ENCODE assay signal across 16 cellular contexts in the genomic region with DNA sequence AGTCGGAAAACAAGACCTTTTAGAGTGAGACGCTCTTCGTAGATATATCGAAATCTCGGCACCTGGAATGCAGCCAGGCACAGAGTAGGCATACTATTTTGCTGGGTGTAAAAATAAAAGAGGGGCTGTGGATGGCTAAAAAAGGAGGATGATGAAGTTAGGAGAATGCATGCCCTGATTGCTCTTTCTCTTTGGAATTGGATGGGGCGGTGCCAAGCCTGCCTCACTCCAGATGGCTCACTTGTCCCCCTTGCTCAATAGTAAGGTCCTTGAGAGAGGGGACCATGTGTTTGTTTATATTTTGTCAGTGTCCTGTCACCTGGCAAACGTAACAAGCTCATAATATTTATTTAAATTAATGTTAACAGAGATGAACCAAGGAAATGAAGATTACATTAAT. TPM values are rescaled to one million over a fixed set of nuclear protein-coding genes. Genes with fewer than 3 reads are reported as not detected.
DNase-seq lines count a peak whose midpoint lies in the region; ATAC-seq lines count a peak whose summit lies in the region.
"Had no signal": no experiment of that assay in that cellular context is flagged by ENCODE, and none has a peak within 500 bp of the region (broad histone marks: within the 10 kb centered on the region; RNA-seq: fewer than 3 reads in every experiment).

No MANE protein-coding gene starts in this region.

- DNase-seq in NCI-H1694 treated with DMSO at 0.1 percent for 48 hours (lab: John Stamatoyannopoulos, UW) (peak; percentile 13), NCI-H1694 (lab: John Stamatoyannopoulos, UW) (no peak), NCI-H524 (lab: John Stamatoyannopoulos, UW) (peak; percentile 4 to 64), left cardiac atrium (peak; percentile 30), sciatic nerve (ENCODE audit: low spot score) (no peak), NCI-H2107 (lab: John Stamatoyannopoulos, UW) (no peak), foreskin melanocyte (no peak), NOMO-1 treated with dmso at 0.1 percent for 144 hours (lab: John Stamatoyannopoulos, UW; ENCODE audit: unreplicated experiment) (no peak)
- DNase-seq: activated CD4-positive, alpha-beta memory T cell treated with anti-CD3 and anti-CD28 coated beads, Interleukin-2, amount 10 ng/mL, durations not matched to agents 7 days and 5 days; activated T-cell treated with anti-CD3 and anti-CD28 coated beads, Interleukin-2, amount 50 U/mL, for 48 hours; amygdala; CD4-positive, alpha-beta memory T cell; cerebellar nuclear complex; Karpas-422; T-helper 1 cell had no signal

- intact Hi-C loops in left cardiac atrium (cut with DNase I) (no loop called here), sciatic nerve (cut with DNase I) (no loop called here)

- ATAC-seq in left cardiac atrium = peak in 1 of 2 donors; percentile 53
- ATAC-seq in sciatic nerve = peak; percentile 56
- ATAC-seq: stimulated activated memory B cell treated with anti-CD40 and anti-IgM and Interleukin-4, amounts not matched to agents 10 μg/mL and 1 μg/mL and 100 μg/mL, for 72 hours had no signal

RNA-seq across cellular contexts. Expression of a gene that starts 33.0 kb away (rescaled TPM):
- total RNA-seq in left cardiac atrium (10 to 100 TPM; 20.2 to 29.3 TPM), sciatic nerve (127 TPM)

Comparison
In these comparisons a context has a peak if more than half of its experiments do, and no peak if none do; other contexts are left out.
1. DNase-seq: peak in NCI-H1694 treated with DMSO at 0.1 percent for 48 hours (single experiment), NCI-H524 (2 of 2) and left cardiac atrium (single experiment); none in NCI-H1694 (single experiment), sciatic nerve (single experiment), NCI-H2107 (single experiment), foreskin melanocyte (single experiment) and NOMO-1 treated with dmso at 0.1 percent for 144 hours (single experiment).